ENCODE assay signal across 13 cellular contexts in genomic region chr7:1454471-1455065, GRCh38. TPM values are rescaled to one million over a fixed set of nuclear protein-coding genes. Genes with fewer than 3 reads are reported as not detected.
DNase-seq lines count a peak whose midpoint lies in the region; ATAC-seq and TF ChIP-seq lines count a peak whose summit lies in the region.
"Had no signal": no experiment of that assay in that cellular context is flagged by ENCODE, and none has a peak within 500 bp of the region (broad histone marks: within the 10 kb centered on the region; RNA-seq: fewer than 3 reads in every experiment).

No MANE protein-coding gene starts in this region.

- H3K4me3 ChIP-seq in RWPE2 (ENCODE audit: severe bottlenecking) (peak overlapping the region; percentile 1), lung (peak overlapping the region; percentile 18), upper lobe of left lung (peak overlapping the region in 3 of 4 donors; percentile 26 to 43 (median 42))
- H3K4me3 ChIP-seq: SJSA1 had no signal

- no peak for TF ChIP-seq POLR2A in upper lobe of left lung (IDR thresholded peaks at IDR 0.05)

- no peaks in the 10 kb centered on the region for H3K27me3 ChIP-seq in RWPE2 (ENCODE audit: insufficient read depth, poor library complexity, severe bottlenecking)
- no peaks in the 10 kb centered on the region for H3K27me3 ChIP-seq in lung (ENCODE audit: control insufficient read depth, insufficient read depth)
- H3K27me3 ChIP-seq in upper lobe of left lung = no peaks in the 10 kb centered on the region
- H3K27me3 ChIP-seq: SJSA1 had no signal

- H3K27ac ChIP-seq in RWPE2 (ENCODE audit: poor library complexity, severe bottlenecking) (peak overlapping the region; percentile 82), epithelial cell of prostate (peak overlapping the region; percentile 82), lung (ENCODE audit: low read depth in 1 of 2, low read length in 1 of 2) (peak overlapping the region in 1 of 2 donors; percentile 95), upper lobe of left lung (peak overlapping the region; percentile 76 to 90 (median 82))
- H3K27ac ChIP-seq: SJSA1 had no signal

- TF ChIP-seq EP300 in upper lobe of left lung (IDR thresholded peaks at IDR 0.05) = no peak

- no peaks in the 10 kb centered on the region for H3K9me3 ChIP-seq in RWPE2 (ENCODE audit: severe bottlenecking)
- no peaks in the 10 kb centered on the region for H3K9me3 ChIP-seq in lung (ENCODE audit: control insufficient read depth in 2 of 2, insufficient read depth in 1 of 2, low read length in 1 of 2)
- H3K9me3 ChIP-seq in upper lobe of left lung = no peaks in the 10 kb centered on the region
- H3K9me3 ChIP-seq: SJSA1 had no signal

- H3K4me1 ChIP-seq in RWPE2 (ENCODE audit: insufficient read depth, poor library complexity, severe bottlenecking) (peaks cover 19% of the 10 kb centered on the region), lung (ENCODE audit: control insufficient read depth in 2 of 2, insufficient read depth in 2 of 2, low read length in 2 of 2) (peaks cover 0 to 25% of the 10 kb centered on the region in 2 donors), upper lobe of left lung (peaks cover 48 to 63% (median 53%) of the 10 kb centered on the region in 4 donors)

- ATAC-seq in RWPE2 (ENCODE audit: low read depth) = no peak
- no peak for ATAC-seq in lung (ENCODE audit: insufficient read depth, low FRiP score)
- no peak for ATAC-seq in upper lobe of left lung (ENCODE audit: low FRiP score in 2 of 2)
- ATAC-seq: activated CD8-positive, alpha-beta T cell treated with anti-CD3 and anti-CD28 coated beads, Interleukin-2, amount 10 ng/mL, durations not matched to agents 7 days and 5 days had no signal

- DNase-seq in RWPE2 (ENCODE audit: low spot score) (no peak), epithelial cell of prostate (ENCODE audit: low read depth, low spot score) (no peak), lung (ENCODE audit: low spot score) (no peak), upper lobe of left lung (no peak), cerebellar nuclear complex (lab: John Stamatoyannopoulos, UW) (no peak), mucosa of gallbladder (ENCODE audit: low spot score) (no peak), T-helper 9 cell (no peak), SHP77 treated with DMSO at 0.1 percent for 48 hours (lab: John Stamatoyannopoulos, UW) (no peak)
- DNase-seq: activated CD8-positive, alpha-beta T cell treated with anti-CD3 and anti-CD28 coated beads, Interleukin-2, amount 10 ng/mL, durations not matched to agents 7 days and 5 days; DMS79; mesendoderm; NCI-H2171 treated with DMSO at 0.1 percent for 48 hours had no signal

- TF ChIP-seq CTCF in RWPE2 (IDR thresholded peaks at IDR 0.05; ENCODE audit: poor library complexity, severe bottlenecking) = no peak
- no peak for TF ChIP-seq CTCF in lung (IDR thresholded peaks at IDR 0.05; ENCODE audit: control extremely low read depth, extremely low read depth)
- TF ChIP-seq CTCF in upper lobe of left lung (IDR thresholded peaks at IDR 0.05) = peak in 1 of 6 experiments; percentile 9

- H3K36me3 ChIP-seq in RWPE2 (ENCODE audit: low read depth) = peaks cover 3% of the 10 kb centered on the region; the same call in 1 of the 2 replicates
- peaks cover 0 to 8% of the 10 kb centered on the region in 2 donors for H3K36me3 ChIP-seq in lung (ENCODE audit: control insufficient read depth in 2 of 2, insufficient read depth in 2 of 2, low read length in 2 of 2)
- H3K36me3 ChIP-seq in upper lobe of left lung = peaks cover 0 to 9% (median 2%) of the 10 kb centered on the region in 4 donors

- 39 to 59% methylated on average over 19 to 20 of the region's 20 CpGs for WGBS in lung, 2 donors
- 60 to 61% methylated on average over 1 to 13 of the region's 20 CpGs for WGBS in upper lobe of left lung, 2 donors

RNA-seq across cellular contexts. Expression of gene MICALL2, which starts 4.7 kb away (rescaled TPM):
- 10 to 100 TPM; 19.0 to 70.6 TPM for total RNA-seq in lung
- 10 to 100 TPM; 31.8 to 50.1 TPM for polyA plus RNA-seq in lung
- 10 to 100 TPM; 17.8 to 67.1 (median 42.4) TPM for total RNA-seq in upper lobe of left lung
- 166 TPM for total RNA-seq in mucosa of gallbladder

RNA-seq across cellular contexts. Expression of gene INTS1, which starts 49.6 kb away (rescaled TPM):
- 100 to 1,000 TPM in 1 of 2 donors, 10 to 100 TPM in 1; 31.2 to 121 TPM for total RNA-seq in lung
- polyA plus RNA-seq in lung = 10 to 100 TPM; 45.8 to 46.2 TPM
- total RNA-seq in upper lobe of left lung = 100 to 1,000 TPM in 2 of 6 donors, 10 to 100 TPM in 4; 38.6 to 215 (median 72.3) TPM
- 108 TPM for total RNA-seq in mucosa of gallbladder
